ENCODE assay signal across 11 cellular contexts in genomic region chr6:134372603-134373281, GRCh38. TPM values are rescaled to one million over a fixed set of nuclear protein-coding genes. Genes with fewer than 3 reads are reported as not detected.
DNase-seq lines count a peak whose midpoint lies in the region; ATAC-seq, FAIRE-seq and TF ChIP-seq lines count a peak whose summit lies in the region.
"Had no signal": no experiment of that assay in that cellular context is flagged by ENCODE, and none has a peak within 500 bp of the region (broad histone marks: within the 10 kb centered on the region; RNA-seq: fewer than 3 reads in every experiment).

No MANE protein-coding gene starts in this region.

- H3K27ac Mint-ChIP-seq in stimulated activated naive CD8-positive, alpha-beta T cell treated with anti-CD3 and anti-CD28 coated beads, Interleukin-15, Interleukin-2, amounts not matched to agents 100 ng/mL and 50 ng/mL, for 24 hours = peak overlapping the region; percentile 12
- peak overlapping the region; percentile 23 for H3K27ac Mint-ChIP-seq in astrocyte (ENCODE audit: unreplicated experiment)

- H3K4me2 ChIP-seq in astrocyte (ENCODE audit: low read length) (peak overlapping the region; percentile 68), HepG2 (ENCODE audit: low read depth, low read length) (no peak overlapping the region)

- H3K4me1 ChIP-seq in astrocyte (ENCODE audit: insufficient read depth, low read length) = peaks cover 10% of the 10 kb centered on the region
- no peaks in the 10 kb centered on the region for H3K4me1 ChIP-seq in HepG2 (ENCODE audit: insufficient read depth, low read length)
- H3K4me1 ChIP-seq: gastrocnemius medialis had no signal

- no peak for DNase-seq in stimulated activated naive CD8-positive, alpha-beta T cell treated with anti-CD3 and anti-CD28 coated beads, Interleukin-15, Interleukin-2, amounts not matched to agents 100 U/mL and 50 U/mL, for 24 hours
- DNase-seq in astrocyte (ENCODE audit: low read depth) (peak; percentile 32), HepG2 (ENCODE audit: low spot score) (no peak), iPS-NIHi7 (ENCODE audit: extremely low spot score) (no peak), NCI-H1092 treated with DMSO at 0.1 percent for 48 hours (lab: John Stamatoyannopoulos, UW) (no peak), NCI-H1694 treated with DMSO at 0.1 percent for 48 hours (lab: John Stamatoyannopoulos, UW) (no peak)
- DNase-seq: COR-L47 had no signal

- no peak for ATAC-seq in stimulated activated naive CD8-positive, alpha-beta T cell treated with anti-CD3 and anti-CD28 coated beads, Interleukin-15, Interleukin-2, amounts not matched to agents 100 U/mL and 50 U/mL, for 24 hours
- ATAC-seq in HepG2 (no peak), HG03442 (IDR thresholded peaks at IDR 0.05; ENCODE audit: unreplicated experiment) (no peak)

- no peak overlapping the region for H3K4me3 ChIP-seq in astrocyte (ENCODE audit: insufficient read depth, low read depth, low read length)
- H3K4me3 ChIP-seq in HepG2 (replicated peaks in 1 of 3; ENCODE audit: insufficient read depth in 1 of 3, low read depth in 2 of 3, low read length in 3 of 3) = no peak overlapping the region
- H3K4me3 ChIP-seq: gastrocnemius medialis had no signal

- intact Hi-C loops in HepG2 (cut with micrococcal nuclease; ENCODE audit: unreplicated experiment) = no loop called here

- H2AFZ ChIP-seq in astrocyte (ENCODE audit: low read depth, low read length) (no peak overlapping the region), HepG2 (ENCODE audit: low read length) (no peak overlapping the region)

- in situ Hi-C loops in HepG2 (cut with HindIII; ENCODE audit: extremely low pct_ligation_motif_present, low pct_unique_long_range_greater_than_20kb) = no loop called here

- TF ChIP-seq CTCF in astrocyte (IDR thresholded peaks at IDR 0.05; ENCODE audit: insufficient read depth, low read depth, low read length) (no peak), HepG2 (CRISPR knock-in tag; IDR thresholded peaks at IDR 0.05) (no peak)

- H3K9ac ChIP-seq in astrocyte (ENCODE audit: low read length) = peak overlapping the region; percentile 27
- H3K9ac ChIP-seq in HepG2 (ENCODE audit: insufficient read depth, low read depth, low read length) = no peak overlapping the region

- TF ChIP-seq EP300 in HepG2 (IDR thresholded peaks at IDR 0.05; ENCODE audit: low read depth in 2 of 2, low read length in 2 of 2) (no peak), HepG2 (CRISPR knock-in tag; IDR thresholded peaks at IDR 0.05; ENCODE audit: borderline replicate concordance) (no peak)

- H3K4me1 Mint-ChIP-seq in stimulated activated naive CD8-positive, alpha-beta T cell treated with anti-CD3 and anti-CD28 coated beads, Interleukin-15, Interleukin-2, amounts not matched to agents 100 ng/mL and 50 ng/mL, for 24 hours (ENCODE audit: low read depth) = peaks cover 39% of the 10 kb centered on the region
- H3K4me1 Mint-ChIP-seq in astrocyte (ENCODE audit: low read depth, unreplicated experiment) = peaks cover 20% of the 10 kb centered on the region

- FAIRE-seq in astrocyte (lab: Jason Lieb, UNC) (no peak), HepG2 (lab: Jason Lieb, UNC) (no peak)

- H3K27me3 ChIP-seq in astrocyte (ENCODE audit: insufficient read depth, low read length) (no peaks in the 10 kb centered on the region), HepG2 (ENCODE audit: control insufficient read depth in 1 of 2, insufficient read depth in 2 of 2, low read length in 2 of 2) (peaks cover 0 to 3% of the 10 kb centered on the region in 2 experiments; a peak in 2 of 5 replicates)
- H3K27me3 ChIP-seq: gastrocnemius medialis had no signal

- H3K27me3 Mint-ChIP-seq in stimulated activated naive CD8-positive, alpha-beta T cell treated with anti-CD3 and anti-CD28 coated beads, Interleukin-15, Interleukin-2, amounts not matched to agents 100 ng/mL and 50 ng/mL, for 24 hours = no peaks in the 10 kb centered on the region
- H3K27me3 Mint-ChIP-seq in astrocyte (ENCODE audit: low read depth, unreplicated experiment) = no peaks in the 10 kb centered on the region

- no peak overlapping the region for H3K4me3 Mint-ChIP-seq in stimulated activated naive CD8-positive, alpha-beta T cell treated with anti-CD3 and anti-CD28 coated beads, Interleukin-15, Interleukin-2, amounts not matched to agents 100 ng/mL and 50 ng/mL, for 24 hours
- no peak overlapping the region for H3K4me3 Mint-ChIP-seq in astrocyte (ENCODE audit: unreplicated experiment)
- H3K4me3 Mint-ChIP-seq: T-helper 2 cell treated with Interferon-gamma antibody and Interleukin-4, amounts not matched to agents 5 μg/mL and 100 μg/mL, for 36 hours had no signal

- no peak for TF ChIP-seq POLR2A in HepG2 (IDR thresholded peaks at IDR 0.05; ENCODE audit: insufficient read depth in 1 of 2, low read depth in 2 of 2, low read length in 2 of 2)

- TF ChIP-seq RAD21 in HepG2 (CRISPR knock-in tag; IDR thresholded peaks at IDR 0.05) = no peak

- H3K36me3 Mint-ChIP-seq in stimulated activated naive CD8-positive, alpha-beta T cell treated with anti-CD3 and anti-CD28 coated beads, Interleukin-15, Interleukin-2, amounts not matched to agents 100 ng/mL and 50 ng/mL, for 24 hours (ENCODE audit: low read depth) = no peaks in the 10 kb centered on the region
- H3K36me3 Mint-ChIP-seq in astrocyte (ENCODE audit: low read depth, unreplicated experiment) = no peaks in the 10 kb centered on the region

- no peaks in the 10 kb centered on the region for H3K9me3 Mint-ChIP-seq in stimulated activated naive CD8-positive, alpha-beta T cell treated with anti-CD3 and anti-CD28 coated beads, Interleukin-15, Interleukin-2, amounts not matched to agents 100 ng/mL and 50 ng/mL, for 24 hours
- no peaks in the 10 kb centered on the region for H3K9me3 Mint-ChIP-seq in astrocyte (ENCODE audit: unreplicated experiment)

- CTCF ChIA-PET in HepG2 (lab: Yijun Ruan, JAX; ENCODE audit: low intra/inter-chr PET ratio, low total read pairs) = no interaction called here

- H3K79me2 ChIP-seq in astrocyte (ENCODE audit: insufficient read depth, low read length) = no peaks in the 10 kb centered on the region
- no peaks in the 10 kb centered on the region for H3K79me2 ChIP-seq in HepG2 (ENCODE audit: insufficient read depth, low read length)

- H4K20me1 ChIP-seq in astrocyte (ENCODE audit: insufficient read depth, low read length) (no peaks in the 10 kb centered on the region), HepG2 (ENCODE audit: insufficient read depth, low read length) (no peaks in the 10 kb centered on the region)

- H3K9me3 ChIP-seq in astrocyte (ENCODE audit: insufficient read depth, low read depth, low read length) (no peaks in the 10 kb centered on the region), HepG2 (ENCODE audit: low read length) (no peaks in the 10 kb centered on the region)
- H3K9me3 ChIP-seq: gastrocnemius medialis had no signal

- POLR2A ChIA-PET in HepG2 (lab: Yijun Ruan, JAX) = no interaction called here

- H3K36me3 ChIP-seq in astrocyte (ENCODE audit: insufficient read depth, low read length) (no peaks in the 10 kb centered on the region), HepG2 (replicated peaks in 1 of 2; ENCODE audit: control insufficient read depth in 1 of 2, insufficient read depth in 2 of 2, low read length in 2 of 2) (no peaks in the 10 kb centered on the region)
- H3K36me3 ChIP-seq: gastrocnemius medialis had no signal

- BruUV-seq in HepG2 (replicated peaks; lab: Mats Ljungman, UMichigan) = no TSS peak

- 26% methylated on average over 4 of the region's 4 CpGs for WGBS in HepG2 (ENCODE audit: low lambda C conversion rate)

- H3K27ac ChIP-seq in astrocyte (ENCODE audit: low read depth, low read length) (peak overlapping the region; percentile 57), HepG2 (ENCODE audit: extremely low read length, insufficient read depth, low read length) (no peak overlapping the region)

TF ChIP-seq in HepG2, 621 proteins besides CTCF, POLR2A, EP300 and RAD21 (continues in another document):
- no peak for TF ChIP-seq ZNF629 (CRISPR knock-in tag; conservative IDR thresholded peaks at IDR 0.05)
- no peak for TF ChIP-seq HNF1B (CRISPR knock-in tag; IDR thresholded peaks at IDR 0.05)
- TF ChIP-seq TGIF2 (CRISPR knock-in tag; IDR thresholded peaks at IDR 0.05) = no peak

RNA-seq across cellular contexts. Expression of gene SGK1, which starts 54.8 kb away (rescaled TPM):
- total RNA-seq in astrocyte (117 and 118 TPM in 2 replicates), HepG2 (2016; rRNA removed; fragmentation: Illumina TruSeq; extraction: Trizol) (56.1 and 58.8 TPM in 2 replicates)
- 10.2 and 13.0 TPM in 2 replicates for total RNA-seq in HepG2 (2016; cell fraction: cytosol; rRNA removed; fragmentation: Illumina TruSeq; extraction: Trizol; ENCODE audit: low read depth)
- total RNA-seq in HepG2 (2016; cell fraction: insoluble cytoplasmic fraction; rRNA removed; fragmentation: Illumina TruSeq; extraction: Trizol) = 46.1 and 56.2 TPM in 2 replicates
- 19.9 and 20.9 TPM in 2 replicates for total RNA-seq in HepG2 (2016; cell fraction: membrane; rRNA removed; fragmentation: Illumina TruSeq; extraction: Trizol)
- 74.0 and 78.2 TPM in 2 replicates for total RNA-seq in HepG2 (2016; cell fraction: nucleus; rRNA removed; fragmentation: Illumina TruSeq; extraction: Trizol)
- polyA plus RNA-seq in HepG2 (2011; rRNA removed) = 42.1 and 56.2 TPM in 2 replicates
- 54.8 and 55.2 TPM in 2 replicates for polyA plus RNA-seq in HepG2 (2011; cell fraction: cytosol; rRNA removed)
- polyA plus RNA-seq in HepG2 (2011; cell fraction: nucleus; rRNA removed) = 207 TPM in 2 replicates
- 47.4 and 50.1 TPM in 2 replicates for polyA plus RNA-seq in HepG2 (2012)
- 4.1 and 4.3 TPM in 2 replicates for polyA plus RNA-seq in HepG2 (2016; cell fraction: cytosol; fragmentation: Illumina TruSeq; extraction: Trizol; ENCODE audit: low read depth)
- 46.8 and 48.8 TPM in 2 replicates for polyA plus RNA-seq in HepG2 (2016; cell fraction: insoluble cytoplasmic fraction; fragmentation: Illumina TruSeq; extraction: Trizol; ENCODE audit: low read depth)
- 9.3 and 10.2 TPM in 2 replicates for polyA plus RNA-seq in HepG2 (2016; cell fraction: membrane; fragmentation: Illumina TruSeq; extraction: Trizol; ENCODE audit: low read depth)
- 92.7 and 107 TPM in 2 replicates for polyA plus RNA-seq in HepG2 (2016; cell fraction: nucleus; fragmentation: Illumina TruSeq; extraction: Trizol; ENCODE audit: insufficient read depth, low read depth)
- polyA minus RNA-seq in HepG2 (2011; rRNA and poly(A)+ RNA removed; ENCODE audit: low replicate concordance) = 62.6 and 656 TPM in 2 replicates
- 24.9 and 25.8 TPM in 2 replicates for polyA minus RNA-seq in HepG2 (2011; cell fraction: cytosol; rRNA and poly(A)+ RNA removed)
- polyA minus RNA-seq in HepG2 (2011; cell fraction: nucleus; rRNA and poly(A)+ RNA removed) = 193 and 212 TPM in 2 replicates
